In the genomic region with DNA sequence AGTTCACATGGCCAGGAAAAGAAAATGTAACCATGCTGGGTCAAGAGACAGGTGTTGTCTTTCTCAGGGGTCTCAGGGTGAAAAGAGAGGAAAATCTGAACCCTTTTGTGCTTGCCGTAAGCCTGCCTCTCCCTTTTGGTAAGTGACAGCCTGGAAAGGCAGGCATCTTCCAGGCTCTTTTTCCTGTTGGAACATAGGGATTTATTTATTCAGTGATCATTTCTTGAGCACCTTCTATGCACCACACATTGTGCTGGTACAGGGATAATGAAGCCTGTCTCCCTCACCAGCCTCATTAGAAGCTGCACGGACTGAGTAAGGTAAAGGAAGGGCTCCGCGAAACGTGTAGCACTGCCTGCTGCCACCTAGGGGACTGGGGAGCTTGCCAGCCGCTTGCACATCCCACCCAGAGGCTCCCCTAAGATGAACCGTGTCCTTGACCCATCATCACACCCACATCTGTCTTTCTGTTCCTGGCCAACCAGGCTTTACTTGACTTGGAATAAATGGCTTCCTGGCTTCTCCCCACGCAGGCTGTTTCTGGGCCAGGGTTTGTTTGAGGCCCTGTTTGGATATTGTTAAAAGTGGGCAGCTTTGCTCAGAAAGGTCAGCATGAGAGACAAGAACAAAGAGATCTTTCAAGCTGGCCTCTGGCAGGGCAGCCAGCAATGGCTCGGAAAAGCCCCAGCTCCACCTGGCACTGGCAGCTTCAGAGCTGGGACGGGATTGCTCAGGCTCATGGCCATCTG, we compare ENCODE assay signal across 10 cellular contexts. TPM values are rescaled to one million over a fixed set of nuclear protein-coding genes. Genes with fewer than 3 reads are reported as not detected.
DNase-seq lines count a peak whose midpoint lies in the region; ATAC-seq and TF ChIP-seq lines count a peak whose summit lies in the region.
"Had no signal": no experiment of that assay in that cellular context is flagged by ENCODE, and none has a peak within 500 bp of the region (broad histone marks: within the 10 kb centered on the region; RNA-seq: fewer than 3 reads in every experiment).

No MANE protein-coding gene starts in this region.

- TF ChIP-seq POLR2A in HCT116 (IDR thresholded peaks at IDR 0.05; ENCODE audit: borderline replicate concordance, extremely low read depth, insufficient read depth, insufficient read length) = no peak

- H3K36me3 Mint-ChIP-seq in activated T-helper 1 cell treated with anti-CD3 and anti-CD28 coated beads, Interleukin-12 subunit alpha, Interleukin-12 subunit beta, Interleukin-2, Interleukin-4 antibody, amounts not matched to agents 30 ng/mL and 10 ng/mL and 1 ng/mL, durations not matched to agents 14 hours and 24 hours and 36 hours (ENCODE audit: low read depth) = peaks cover 18% of the 10 kb centered on the region

- no peak overlapping the region for H3K9ac ChIP-seq in HCT116 (ENCODE audit: low read length)

- DNase-seq in HCT116 (ENCODE audit: low read depth, low spot score) (no peak), amygdala (lab: John Stamatoyannopoulos, UW) (peak in 55 of 56 donors; percentile 31 to 97 (median 84)), left ventricle myocardium superior (peak; percentile 62), retinal pigment epithelial cell (ENCODE audit: low read depth) (peak; percentile 58), mucosa of gallbladder (ENCODE audit: low spot score) (no peak)
- no peak for DNase-seq in stimulated activated naive CD8-positive, alpha-beta T cell treated with anti-CD3 and anti-CD28 coated beads, Interleukin-15, Interleukin-2, amounts not matched to agents 100 U/mL and 50 U/mL, for 24 hours
- no peak for DNase-seq in stimulated activated CD4-positive, alpha-beta T cell treated with anti-CD3 and anti-CD28 coated beads, Interleukin-1b, Interleukin-23, amount 100 ng/mL, for 48 hours
- no peak for DNase-seq in activated T-helper 1 cell treated with anti-CD3 and anti-CD28 coated beads, Interleukin-12 subunit alpha, Interleukin-12 subunit beta, Interleukin-2, Interleukin-4 antibody, amounts not matched to agents 30 ng/mL and 10 ng/mL and 1 ng/mL, durations not matched to agents 14 hours and 24 hours and 36 hours (ENCODE audit: low spot score)
- DNase-seq: activated CD8-positive, alpha-beta memory T cell treated with anti-CD3 and anti-CD28 coated beads, Interleukin-2, amount 50 U/mL, for 48 hours; naive thymus-derived CD8-positive, alpha-beta T cell had no signal

- H4K20me1 ChIP-seq in HCT116 (ENCODE audit: insufficient read depth) = no peaks in the 10 kb centered on the region

- H3K79me2 ChIP-seq in HCT116 (ENCODE audit: insufficient read depth, low read length) = no peaks in the 10 kb centered on the region

- no peak overlapping the region for H2AFZ ChIP-seq in HCT116 (ENCODE audit: low read depth, low read length, poor library complexity, severe bottlenecking)

- no TSS peak for BruUV-seq in HCT116 (replicated peaks; lab: Mats Ljungman, UMichigan)

- H3K9me3 Mint-ChIP-seq in activated T-helper 1 cell treated with anti-CD3 and anti-CD28 coated beads, Interleukin-12 subunit alpha, Interleukin-12 subunit beta, Interleukin-2, Interleukin-4 antibody, amounts not matched to agents 30 ng/mL and 10 ng/mL and 1 ng/mL, durations not matched to agents 14 hours and 24 hours and 36 hours = no peaks in the 10 kb centered on the region
- H3K9me3 Mint-ChIP-seq: naive thymus-derived CD8-positive, alpha-beta T cell had no signal

- peak; percentile 3 to 29 (median 29); a peak in 3 of 6 replicates for TF ChIP-seq CTCF in HCT116 (IDR thresholded peaks at IDR 0.05 in 2 of 3, conservative IDR thresholded peaks at IDR 0.05 in 1 of 3; ENCODE audit: borderline replicate concordance in 1 of 3, insufficient read depth in 1 of 3, low read depth in 2 of 3, low read length in 2 of 3)
- TF ChIP-seq CTCF in retinal pigment epithelial cell (conservative IDR thresholded peaks at IDR 0.05; ENCODE audit: low read depth, low read length) = peak; percentile 61

- RAD21 ChIA-PET in HCT116 (lab: Charles Lee; ENCODE audit: low non-redundant PET in 1 of 2, low total read pairs in 2 of 2, uncharacterized antibody in 2 of 2, unreplicated experiment in 2 of 2) = no interaction called here

- no peaks in the 10 kb centered on the region for H3K9me3 ChIP-seq in HCT116 (ENCODE audit: control insufficient read depth in 1 of 2, insufficient read depth in 1 of 2, low read depth in 1 of 2, low read length in 2 of 2)

- H3K4me1 Mint-ChIP-seq in activated T-helper 1 cell treated with anti-CD3 and anti-CD28 coated beads, Interleukin-12 subunit alpha, Interleukin-12 subunit beta, Interleukin-2, Interleukin-4 antibody, amounts not matched to agents 30 ng/mL and 10 ng/mL and 1 ng/mL, durations not matched to agents 14 hours and 24 hours and 36 hours (ENCODE audit: low read depth) = peaks cover 30% of the 10 kb centered on the region

- H3K4me3 Mint-ChIP-seq in activated T-helper 1 cell treated with anti-CD3 and anti-CD28 coated beads, Interleukin-12 subunit alpha, Interleukin-12 subunit beta, Interleukin-2, Interleukin-4 antibody, amounts not matched to agents 30 ng/mL and 10 ng/mL and 1 ng/mL, durations not matched to agents 14 hours and 24 hours and 36 hours = no peak overlapping the region
- H3K4me3 Mint-ChIP-seq: naive thymus-derived CD8-positive, alpha-beta T cell had no signal

- H3K4me2 ChIP-seq in HCT116 (ENCODE audit: low read length) = no peak overlapping the region

- POLR2A ChIA-PET in HCT116 (lab: Charles Lee) = no interaction called here

- H3K9me2 ChIP-seq in HCT116 (ENCODE audit: insufficient read depth) = no peaks in the 10 kb centered on the region

- CTCF ChIA-PET in HCT116 (lab: Charles Lee) = no interaction called here

- H3K27me3 ChIP-seq in HCT116 (ENCODE audit: insufficient read depth, low read length) = no peaks in the 10 kb centered on the region

- no peak for ATAC-seq in HCT116
- ATAC-seq in left ventricle myocardium superior = peak; percentile 33
- no peak for ATAC-seq in stimulated activated naive CD8-positive, alpha-beta T cell treated with anti-CD3 and anti-CD28 coated beads, Interleukin-15, Interleukin-2, amounts not matched to agents 100 U/mL and 50 U/mL, for 24 hours
- ATAC-seq: naive thymus-derived CD8-positive, alpha-beta T cell had no signal

- intact Hi-C loops in HCT116 (cut with micrococcal nuclease) (no loop called here), left ventricle myocardium superior (cut with micrococcal nuclease) (no loop called here)
- intact Hi-C loops in activated T-helper 1 cell treated with anti-CD3 and anti-CD28 coated beads, Interleukin-12 subunit alpha, Interleukin-12 subunit beta, Interleukin-2, Interleukin-4 antibody, amounts not matched to agents 30 ng/mL and 10 ng/mL and 1 ng/mL, durations not matched to agents 14 hours and 24 hours and 36 hours (cut with micrococcal nuclease) = no loop called here

- H3K4me1 ChIP-seq in HCT116 (ENCODE audit: control insufficient read depth in 1 of 2, insufficient read depth in 2 of 2, low read length in 2 of 2) = peaks cover 29 to 53% of the 10 kb centered on the region in 2 experiments

- no peaks in the 10 kb centered on the region for H3K36me3 ChIP-seq in HCT116 (ENCODE audit: control insufficient read depth in 1 of 2, insufficient read depth in 2 of 2, low read length in 2 of 2)

- no peak overlapping the region for H3K27ac Mint-ChIP-seq in activated T-helper 1 cell treated with anti-CD3 and anti-CD28 coated beads, Interleukin-12 subunit alpha, Interleukin-12 subunit beta, Interleukin-2, Interleukin-4 antibody, amounts not matched to agents 30 ng/mL and 10 ng/mL and 1 ng/mL, durations not matched to agents 14 hours and 24 hours and 36 hours

- no peak; the same call in 1 of the 2 replicates for TF ChIP-seq RAD21 in HCT116 (IDR thresholded peaks at IDR 0.05; ENCODE audit: low read depth)

- H3K27ac ChIP-seq in HCT116 (ENCODE audit: low read depth, low read length) = no peak overlapping the region

- H3K4me3 ChIP-seq in HCT116 (replicated peaks in 1 of 2; ENCODE audit: low read depth in 1 of 2, low read length in 2 of 2) (no peak overlapping the region), retinal pigment epithelial cell (ENCODE audit: low read length) (no peak overlapping the region)

- H3K27me3 Mint-ChIP-seq in activated T-helper 1 cell treated with anti-CD3 and anti-CD28 coated beads, Interleukin-12 subunit alpha, Interleukin-12 subunit beta, Interleukin-2, Interleukin-4 antibody, amounts not matched to agents 30 ng/mL and 10 ng/mL and 1 ng/mL, durations not matched to agents 14 hours and 24 hours and 36 hours (ENCODE audit: insufficient read depth) = no peaks in the 10 kb centered on the region
- H3K27me3 Mint-ChIP-seq: naive thymus-derived CD8-positive, alpha-beta T cell had no signal

TF ChIP-seq in HCT116, 20 proteins besides CTCF, POLR2A, EP300 and RAD21 (continues in another document):
- TF ChIP-seq POLR2AphosphoS5 (IDR thresholded peaks at IDR 0.05; ENCODE audit: low read depth, low read length) (no peak), TCF7L2 (IDR thresholded peaks at IDR 0.05; ENCODE audit: borderline replicate concordance, extremely low read depth, insufficient read depth, insufficient read length) (no peak), MAX (IDR thresholded peaks at IDR 0.05) (no peak), EGR1 (IDR thresholded peaks at IDR 0.05; ENCODE audit: low read depth) (no peak), EZH2 (IDR thresholded peaks at IDR 0.05) (no peak), SP1 (IDR thresholded peaks at IDR 0.05; ENCODE audit: low read depth) (no peak), JUND (IDR thresholded peaks at IDR 0.05) (no peak)

RNA-seq across cellular contexts. Expression of gene TTC7A, which starts 47.9 kb away (rescaled TPM):
- total RNA-seq in HCT116 (2021; ENCODE audit: unreplicated experiment) (17.7 TPM), left ventricle myocardium superior (8.5 TPM), mucosa of gallbladder (29.3 TPM)
- 15.1 and 15.3 TPM in 2 replicates for polyA plus RNA-seq in HCT116 (2012)
- 72.5 and 77.2 TPM in 2 replicates for total RNA-seq in activated T-helper 1 cell treated with anti-CD3 and anti-CD28 coated beads, Interleukin-12 subunit alpha, Interleukin-12 subunit beta, Interleukin-2, Interleukin-4 antibody, amounts not matched to agents 30 ng/mL and 10 ng/mL and 1 ng/mL, durations not matched to agents 14 hours and 24 hours and 36 hours

Comparison
In these comparisons a context has a peak if more than half of its experiments do, and no peak if none do; other contexts are left out.
1. DNase-seq: peak in amygdala (55 of 56), left ventricle myocardium superior (single experiment) and retinal pigment epithelial cell (single experiment); none in HCT116 (single experiment), stimulated activated naive CD8-positive, alpha-beta T cell treated with anti-CD3 and anti-CD28 coated beads, Interleukin-15, Interleukin-2, amounts not matched to agents 100 U/mL and 50 U/mL, for 24 hours (single experiment), stimulated activated CD4-positive, alpha-beta T cell treated with anti-CD3 and anti-CD28 coated beads, Interleukin-1b, Interleukin-23, amount 100 ng/mL, for 48 hours (single experiment), activated T-helper 1 cell treated with anti-CD3 and anti-CD28 coated beads, Interleukin-12 subunit alpha, Interleukin-12 subunit beta, Interleukin-2, Interleukin-4 antibody, amounts not matched to agents 30 ng/mL and 10 ng/mL and 1 ng/mL, durations not matched to agents 14 hours and 24 hours and 36 hours (single experiment) and mucosa of gallbladder (single experiment).